In genomic region chr10:14665865-14666857, GRCh38 we compare ENCODE assay signal across 16 cellular contexts.
DNase-seq lines count a peak whose midpoint lies in the region; ATAC-seq, FAIRE-seq and TF ChIP-seq lines count a peak whose summit lies in the region.
"Had no signal": no experiment of that assay in that cellular context is flagged by ENCODE, and none has a peak within 500 bp of the region (broad histone marks: within the 10 kb centered on the region; RNA-seq: fewer than 3 reads in every experiment).

No MANE protein-coding gene starts in this region.

- H2BK15ac ChIP-seq in IMR-90 (ENCODE audit: low read depth, low read length), result no peak overlapping the region

- H2BK20ac ChIP-seq in IMR-90 (ENCODE audit: low read depth, low read length), result no peak overlapping the region

- H3K27ac ChIP-seq in IMR-90 (ENCODE audit: insufficient read depth, low read length) (no peak overlapping the region), uterus (peak overlapping the region; percentile 43 to 60), gastroesophageal sphincter (no peak overlapping the region)
- H3K27ac ChIP-seq: right atrium auricular region, SJSA1, thoracic aorta had no signal

- no peaks in the 10 kb centered on the region for H3K79me1 ChIP-seq in IMR-90 (ENCODE audit: low read depth in 1 of 2, low read length in 2 of 2)

- no peak for TF ChIP-seq CTCF in IMR-90 (conservative IDR thresholded peaks at IDR 0.05; ENCODE audit: low read depth, low read length)
- TF ChIP-seq CTCF in bronchial epithelial cell (IDR thresholded peaks at IDR 0.05; ENCODE audit: insufficient read depth, low read length, severe bottlenecking), result no peak
- TF ChIP-seq CTCF in uterus (IDR thresholded peaks at IDR 0.05), result no peak
- no peak for TF ChIP-seq CTCF in gastroesophageal sphincter (IDR thresholded peaks at IDR 0.05)

- no peak for TF ChIP-seq POLR2A in IMR-90 (IDR thresholded peaks at IDR 0.05; ENCODE audit: low read depth, low read length)
- no peak for TF ChIP-seq POLR2A in uterus (IDR thresholded peaks at IDR 0.05)
- TF ChIP-seq POLR2A in gastroesophageal sphincter (IDR thresholded peaks at IDR 0.05), result no peak

- no peak overlapping the region for H3K9ac ChIP-seq in IMR-90 (ENCODE audit: low read depth, low read length)

- H3K36me3 ChIP-seq in IMR-90 (ENCODE audit: control insufficient read depth, insufficient read depth, low read length) (no peaks in the 10 kb centered on the region), bronchial epithelial cell (ENCODE audit: control insufficient read depth, insufficient read depth, low read length) (no peaks in the 10 kb centered on the region), uterus (no peaks in the 10 kb centered on the region), gastroesophageal sphincter (no peaks in the 10 kb centered on the region)
- H3K36me3 ChIP-seq: right atrium auricular region, SJSA1, thoracic aorta had no signal

- peaks cover 11% of the 10 kb centered on the region for H3K9me3 Mint-ChIP-seq in activated naive CD8-positive, alpha-beta T cell (ENCODE audit: low read depth)
- peaks cover 19% of the 10 kb centered on the region for H3K9me3 Mint-ChIP-seq in activated naive CD8-positive, alpha-beta T cell treated with anti-CD3 and anti-CD28 coated beads, Interleukin-2, amount 50 U/mL, for 24 hours

- no peak overlapping the region for H3K4me3 ChIP-seq in IMR-90 (ENCODE audit: insufficient read depth, low read depth, low read length)
- H3K4me3 ChIP-seq in bronchial epithelial cell (ENCODE audit: low read depth, low read length), result no peak overlapping the region
- H3K4me3 ChIP-seq in uterus, result no peak overlapping the region
- no peak overlapping the region for H3K4me3 ChIP-seq in gastroesophageal sphincter
- H3K4me3 ChIP-seq: right atrium auricular region, SJSA1, thoracic aorta had no signal

- BruUV-seq in IMR-90 (replicated peaks; lab: Mats Ljungman, UMichigan), result no TSS peak

- no peak overlapping the region for H3K14ac ChIP-seq in IMR-90 (replicated peaks; ENCODE audit: low read depth, low read length)

- POLR2A ChIA-PET in IMR-90 (lab: Charles Lee; ENCODE audit: unreplicated experiment), result interaction anchor here (0.6 kb wide), 1 partner anchor 9 kb away, joined by 6 read pairs; no protein-coding TSS in a partner anchor

- H2AK5ac ChIP-seq in IMR-90 (ENCODE audit: low read depth, low read length), result no peak overlapping the region

- in situ Hi-C loops in IMR-90 (cut with MboI; ENCODE audit: low sequenced_read_pairs), result no loop called here

- no peak for TF ChIP-seq RAD21 in IMR-90 (IDR thresholded peaks at IDR 0.05; ENCODE audit: low read length)

- no peak overlapping the region for H2AFZ ChIP-seq in IMR-90 (replicated peaks; ENCODE audit: low read length, poor library complexity)

- peaks cover 4% of the 10 kb centered on the region; the same call in 1 of the 2 replicates for H4K20me1 ChIP-seq in IMR-90 (ENCODE audit: insufficient read depth, low read length)

- DNase-seq in activated naive CD8-positive, alpha-beta T cell treated with anti-CD3 and anti-CD28 coated beads, Interleukin-2, amount 50 U/mL, for 24 hours, result no peak
- DNase-seq in IMR-90 (peak; percentile 23), bronchial epithelial cell (ENCODE audit: low read depth) (peak; percentile 25), uterus (no peak), epidermal melanocyte (ENCODE audit: insufficient read length, low spot score) (no peak)
- DNase-seq: activated CD8-positive, alpha-beta memory T cell treated with anti-CD3 and anti-CD28 coated beads, Interleukin-2, amount 10 ng/mL, durations not matched to agents 7 days and 5 days; activated gamma-delta T cell; DND-41 had no signal

- no peak overlapping the region for H2AK9ac ChIP-seq in IMR-90 (replicated peaks; ENCODE audit: low read depth, low read length, poor library complexity)

- peaks cover 4% of the 10 kb centered on the region for H3K4me1 ChIP-seq in IMR-90 (ENCODE audit: control insufficient read depth, insufficient read depth, low read length)
- peaks cover 2 to 8% of the 10 kb centered on the region in 2 donors for H3K4me1 ChIP-seq in uterus
- H3K4me1 ChIP-seq in gastroesophageal sphincter, result peaks cover 0 to 20% (median 4%) of the 10 kb centered on the region in 3 donors
- H3K4me1 ChIP-seq: right atrium auricular region had no signal

- no peak overlapping the region for H3K4me3 Mint-ChIP-seq in activated naive CD8-positive, alpha-beta T cell
- no peak overlapping the region for H3K4me3 Mint-ChIP-seq in activated naive CD8-positive, alpha-beta T cell treated with anti-CD3 and anti-CD28 coated beads, Interleukin-2, amount 50 U/mL, for 24 hours
- H3K4me3 Mint-ChIP-seq: activated CD8-positive, alpha-beta memory T cell treated with anti-CD3 and anti-CD28 coated beads, Interleukin-2, amount 10 ng/mL, durations not matched to agents 7 days and 5 days had no signal

- H3K9me3 ChIP-seq in IMR-90 (ENCODE audit: control insufficient read depth, insufficient read depth, low read length) (no peaks in the 10 kb centered on the region), uterus (no peaks in the 10 kb centered on the region), gastroesophageal sphincter (no peaks in the 10 kb centered on the region)
- H3K9me3 ChIP-seq: SJSA1, thoracic aorta had no signal

- H4K8ac ChIP-seq in IMR-90 (ENCODE audit: low read depth in 2 of 2, low read length in 2 of 2), result no peak overlapping the region

- peaks cover 3% of the 10 kb centered on the region; the same call in 1 of the 2 replicates for H3K9me1 ChIP-seq in IMR-90 (ENCODE audit: insufficient read depth, low read length)

- no peak overlapping the region for H4K91ac ChIP-seq in IMR-90 (ENCODE audit: insufficient read depth, low read depth, low read length)

- H3K4me2 ChIP-seq in IMR-90 (ENCODE audit: low read depth, low read length), result no peak overlapping the region

- CTCF ChIA-PET in IMR-90 (lab: Yijun Ruan, JAX), result no interaction called here

- no peak overlapping the region for H4K5ac ChIP-seq in IMR-90 (ENCODE audit: low read depth, low read length)

- H3K36me3 Mint-ChIP-seq in activated naive CD8-positive, alpha-beta T cell, result peaks cover 5% of the 10 kb centered on the region
- peaks cover 10% of the 10 kb centered on the region for H3K36me3 Mint-ChIP-seq in activated naive CD8-positive, alpha-beta T cell treated with anti-CD3 and anti-CD28 coated beads, Interleukin-2, amount 50 U/mL, for 24 hours (ENCODE audit: low read depth)

- peaks cover 30% of the 10 kb centered on the region for H3K4me1 Mint-ChIP-seq in activated naive CD8-positive, alpha-beta T cell (ENCODE audit: low read depth)
- peaks cover 52% of the 10 kb centered on the region for H3K4me1 Mint-ChIP-seq in activated naive CD8-positive, alpha-beta T cell treated with anti-CD3 and anti-CD28 coated beads, Interleukin-2, amount 50 U/mL, for 24 hours

- peak overlapping the region; percentile 2 for H3K27ac Mint-ChIP-seq in activated naive CD8-positive, alpha-beta T cell
- H3K27ac Mint-ChIP-seq in activated naive CD8-positive, alpha-beta T cell treated with anti-CD3 and anti-CD28 coated beads, Interleukin-2, amount 50 U/mL, for 24 hours, result no peak overlapping the region
- H3K27ac Mint-ChIP-seq: activated CD8-positive, alpha-beta memory T cell treated with anti-CD3 and anti-CD28 coated beads, Interleukin-2, amount 10 ng/mL, durations not matched to agents 7 days and 5 days had no signal

- no peak overlapping the region for H2BK5ac ChIP-seq in IMR-90 (ENCODE audit: low read depth, low read length, poor library complexity, severe bottlenecking)

- no peak overlapping the region for H2BK120ac ChIP-seq in IMR-90 (ENCODE audit: low read depth, low read length)

- H3K23ac ChIP-seq in IMR-90 (ENCODE audit: low read depth, low read length), result no peak overlapping the region

- no peak for FAIRE-seq in bronchial epithelial cell (lab: Jason Lieb, UNC)
- FAIRE-seq: colon, GM18507, keratinocyte had no signal

- WGBS in IMR-90 (ENCODE audit: extremely low coverage in 2 of 2, insufficient read length in 1 of 2), 2 experiments, result 0% methylated on average over 1 of the region's 6 CpGs; no CpG with 5 or more reads in 1 of the 2 experiments
- 75 to 84% methylated on average over 5 to 6 of the region's 6 CpGs for WGBS in gastroesophageal sphincter (ENCODE audit: low coverage in 1 of 2), 2 donors

- no peak overlapping the region for H3K56ac ChIP-seq in IMR-90 (ENCODE audit: extremely low read depth, insufficient read depth, low read length)

- no peaks in the 10 kb centered on the region for H3K27me3 Mint-ChIP-seq in activated naive CD8-positive, alpha-beta T cell
- no peaks in the 10 kb centered on the region for H3K27me3 Mint-ChIP-seq in activated naive CD8-positive, alpha-beta T cell treated with anti-CD3 and anti-CD28 coated beads, Interleukin-2, amount 50 U/mL, for 24 hours
- H3K27me3 Mint-ChIP-seq: activated CD8-positive, alpha-beta memory T cell treated with anti-CD3 and anti-CD28 coated beads, Interleukin-2, amount 10 ng/mL, durations not matched to agents 7 days and 5 days had no signal

- TF ChIP-seq EP300 in gastroesophageal sphincter (IDR thresholded peaks at IDR 0.05), result no peak

- H3K27me3 ChIP-seq in IMR-90 (ENCODE audit: control insufficient read depth, insufficient read depth, low read length), result no peaks in the 10 kb centered on the region
- H3K27me3 ChIP-seq in bronchial epithelial cell (ENCODE audit: control insufficient read depth, insufficient read depth, low read length), result no peaks in the 10 kb centered on the region
- H3K27me3 ChIP-seq in uterus, result no peaks in the 10 kb centered on the region
- H3K27me3 ChIP-seq in gastroesophageal sphincter, result no peaks in the 10 kb centered on the region
- H3K27me3 ChIP-seq: right atrium auricular region, SJSA1 had no signal

- dilution Hi-C loops in IMR-90 (cut with HindIII; ENCODE audit: low sequenced_read_pairs, unreplicated experiment), result no loop called here

- intact Hi-C loops in IMR-90 (cut with micrococcal nuclease), result no loop called here
- intact Hi-C loops in uterus (cut with DNase I; ENCODE audit: low total_unique reads), result no loop called here

- no peak for ATAC-seq in activated naive CD8-positive, alpha-beta T cell treated with anti-CD3 and anti-CD28 coated beads, Interleukin-2, amount 50 U/mL, for 24 hours
- ATAC-seq in IMR-90 (ENCODE audit: low read depth) (no peak), gastroesophageal sphincter (no peak)
- ATAC-seq: activated CD8-positive, alpha-beta memory T cell treated with anti-CD3 and anti-CD28 coated beads, Interleukin-2, amount 10 ng/mL, durations not matched to agents 7 days and 5 days had no signal

- H3K18ac ChIP-seq in IMR-90 (ENCODE audit: low read depth, low read length), result no peak overlapping the region

- H3K4ac ChIP-seq in IMR-90 (ENCODE audit: low read depth, low read length), result no peak overlapping the region

TF ChIP-seq in IMR-90, 13 proteins besides CTCF, POLR2A, EP300 and RAD21 (continues in another document):
- no peak for TF ChIP-seq MXI1 (IDR thresholded peaks at IDR 0.05; ENCODE audit: borderline replicate concordance, low read depth, low read length)
- TF ChIP-seq MAZ (IDR thresholded peaks at IDR 0.05; ENCODE audit: borderline replicate concordance, low read depth, low read length), result no peak
- TF ChIP-seq FOS (IDR thresholded peaks at IDR 0.05; ENCODE audit: low read depth, low read length), result no peak
- no peak for TF ChIP-seq CHD1 (IDR thresholded peaks at IDR 0.05; ENCODE audit: low read depth, low read length)
- TF ChIP-seq MAFK (IDR thresholded peaks at IDR 0.05; ENCODE audit: low read depth, low read length), result no peak

Comparison
In these comparisons a context has a peak if more than half of its experiments do, and no peak if none do; other contexts are left out.
1. DNase-seq: peak in IMR-90 (single experiment) and bronchial epithelial cell (single experiment); none in activated naive CD8-positive, alpha-beta T cell treated with anti-CD3 and anti-CD28 coated beads, Interleukin-2, amount 50 U/mL, for 24 hours (single experiment), uterus (0 of 2) and epidermal melanocyte (single experiment).
2. H3K27ac ChIP-seq: peak in uterus (2 of 2); none in IMR-90 (single experiment) and gastroesophageal sphincter (0 of 4).